1 cellular context compared by ENCODE assay signal in the genomic region with DNA sequence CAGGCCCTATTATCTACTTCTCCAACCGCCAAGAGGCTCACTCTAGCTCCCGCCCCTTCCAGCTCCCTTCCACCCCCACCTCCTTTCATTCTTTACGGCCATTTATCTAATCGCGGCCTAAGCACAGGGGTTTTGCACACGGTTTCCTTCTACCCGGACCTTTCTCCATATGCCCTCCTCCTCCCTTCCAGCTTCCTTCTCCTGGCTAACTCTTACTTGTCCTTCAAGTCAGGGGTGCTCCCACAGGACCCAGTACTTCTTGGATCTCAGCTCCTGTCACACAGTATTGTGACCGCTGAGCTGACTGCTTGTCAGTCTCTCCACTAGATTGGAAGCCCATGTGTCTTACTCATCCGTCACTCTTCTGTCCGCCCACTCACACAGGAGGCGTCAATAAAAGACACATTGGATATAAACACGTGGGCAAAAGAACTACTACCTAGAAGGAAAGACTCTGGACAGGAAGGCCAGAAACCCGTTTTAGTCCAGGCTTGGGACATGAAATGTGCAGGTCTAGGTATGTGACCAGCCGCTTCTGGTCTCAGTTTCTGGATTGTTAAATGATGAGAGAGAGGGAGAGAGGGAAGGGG.
TF ChIP-seq lines count a peak whose summit lies in the region.

No MANE protein-coding gene starts in this region.

TF ChIP-seq in K562, 482 proteins besides CTCF, POLR2A, EP300 and RAD21 (continued from another document and continues in another):
- TF ChIP-seq CTCFL (IDR thresholded peaks at IDR 0.05; ENCODE audit: borderline replicate concordance, insufficient read depth, low read depth, low read length, poor library complexity, severe bottlenecking) = no peak
- no peak for TF ChIP-seq ZNF444 (CRISPR knock-in tag; IDR thresholded peaks at IDR 0.05)
- no peak for TF ChIP-seq SRSF3 (IDR thresholded peaks at IDR 0.05; ENCODE audit: insufficient read depth, low read length)
- no peak for TF ChIP-seq GABPB2 (CRISPR knock-in tag; conservative IDR thresholded peaks at IDR 0.05)
- TF ChIP-seq FOXK1 (CRISPR knock-in tag; IDR thresholded peaks at IDR 0.05; ENCODE audit: borderline replicate concordance) = no peak
- TF ChIP-seq POLR2B (IDR thresholded peaks at IDR 0.05; ENCODE audit: low read depth, partially characterized antibody) = peak; percentile 38
- TF ChIP-seq RCOR1 (IDR thresholded peaks at IDR 0.05; ENCODE audit: borderline replicate concordance in 1 of 2, low read depth in 2 of 2, low read length in 2 of 2) = 0 out of 4 replicates have a peak, but pooled peaks of 1 of the 2 experiments have one; percentile 47
- no peak for TF ChIP-seq ZNF23 (CRISPR knock-in tag; IDR thresholded peaks at IDR 0.05)
- 0 out of 2 replicates have a peak, but pooled peaks have one; percentile 6 for TF ChIP-seq GMEB1 (CRISPR knock-in tag; IDR thresholded peaks at IDR 0.05)
- no peak for TF ChIP-seq HOMEZ (CRISPR knock-in tag; IDR thresholded peaks at IDR 0.05)
- no peak for TF ChIP-seq THRA (IDR thresholded peaks at IDR 0.05)
- no peak for TF ChIP-seq ZNF584 (CRISPR knock-in tag; IDR thresholded peaks at IDR 0.05; ENCODE audit: low read depth)
- TF ChIP-seq, protein P1, sequence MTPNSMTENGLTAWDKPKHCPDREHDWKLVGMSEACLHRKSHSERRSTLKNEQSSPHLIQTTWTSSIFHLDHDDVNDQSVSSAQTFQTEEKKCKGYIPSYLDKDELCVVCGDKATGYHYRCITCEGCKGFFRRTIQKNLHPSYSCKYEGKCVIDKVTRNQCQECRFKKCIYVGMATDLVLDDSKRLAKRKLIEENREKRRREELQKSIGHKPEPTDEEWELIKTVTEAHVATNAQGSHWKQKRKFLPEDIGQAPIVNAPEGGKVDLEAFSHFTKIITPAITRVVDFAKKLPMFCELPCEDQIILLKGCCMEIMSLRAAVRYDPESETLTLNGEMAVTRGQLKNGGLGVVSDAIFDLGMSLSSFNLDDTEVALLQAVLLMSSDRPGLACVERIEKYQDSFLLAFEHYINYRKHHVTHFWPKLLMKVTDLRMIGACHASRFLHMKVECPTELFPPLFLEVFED (CRISPR knock-in tag; conservative IDR thresholded peaks at IDR 0.05) = no peak
- no peak for TF ChIP-seq ARID2 (IDR thresholded peaks at IDR 0.05)
- TF ChIP-seq, protein P2, sequence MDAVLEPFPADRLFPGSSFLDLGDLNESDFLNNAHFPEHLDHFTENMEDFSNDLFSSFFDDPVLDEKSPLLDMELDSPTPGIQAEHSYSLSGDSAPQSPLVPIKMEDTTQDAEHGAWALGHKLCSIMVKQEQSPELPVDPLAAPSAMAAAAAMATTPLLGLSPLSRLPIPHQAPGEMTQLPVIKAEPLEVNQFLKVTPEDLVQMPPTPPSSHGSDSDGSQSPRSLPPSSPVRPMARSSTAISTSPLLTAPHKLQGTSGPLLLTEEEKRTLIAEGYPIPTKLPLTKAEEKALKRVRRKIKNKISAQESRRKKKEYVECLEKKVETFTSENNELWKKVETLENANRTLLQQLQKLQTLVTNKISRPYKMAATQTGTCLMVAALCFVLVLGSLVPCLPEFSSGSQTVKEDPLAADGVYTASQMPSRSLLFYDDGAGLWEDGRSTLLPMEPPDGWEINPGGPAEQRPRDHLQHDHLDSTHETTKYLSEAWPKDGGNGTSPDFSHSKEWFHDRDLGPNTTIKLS (IDR thresholded peaks at IDR 0.05; ENCODE audit: borderline replicate concordance, low read depth) = no peak
- no peak for TF ChIP-seq YBX1 (IDR thresholded peaks at IDR 0.05)
- TF ChIP-seq NR4A1 (CRISPR knock-in tag; IDR thresholded peaks at IDR 0.05) = no peak
- TF ChIP-seq NR4A1 (tag; IDR thresholded peaks at IDR 0.05) = peak; percentile 59; the same call in 1 of the 2 replicates
- TF ChIP-seq TEAD2 (tag; IDR thresholded peaks at IDR 0.05) = 0 out of 2 replicates have a peak, but pooled peaks have one; percentile 5
- TF ChIP-seq GATA2 (CRISPR knock-in tag; IDR thresholded peaks at IDR 0.05) = no peak
- TF ChIP-seq, protein P3, sequence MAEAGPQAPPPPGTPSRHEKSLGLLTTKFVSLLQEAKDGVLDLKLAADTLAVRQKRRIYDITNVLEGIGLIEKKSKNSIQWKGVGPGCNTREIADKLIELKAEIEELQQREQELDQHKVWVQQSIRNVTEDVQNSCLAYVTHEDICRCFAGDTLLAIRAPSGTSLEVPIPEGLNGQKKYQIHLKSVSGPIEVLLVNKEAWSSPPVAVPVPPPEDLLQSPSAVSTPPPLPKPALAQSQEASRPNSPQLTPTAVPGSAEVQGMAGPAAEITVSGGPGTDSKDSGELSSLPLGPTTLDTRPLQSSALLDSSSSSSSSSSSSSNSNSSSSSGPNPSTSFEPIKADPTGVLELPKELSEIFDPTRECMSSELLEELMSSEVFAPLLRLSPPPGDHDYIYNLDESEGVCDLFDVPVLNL (CRISPR knock-in tag; IDR thresholded peaks at IDR 0.05; ENCODE audit: low read depth) = no peak
- TF ChIP-seq RAD51 (IDR thresholded peaks at IDR 0.05; ENCODE audit: borderline replicate concordance, low read depth) = peak; percentile 28; the same call in 1 of the 2 replicates
- no peak for TF ChIP-seq TCF7L2 (IDR thresholded peaks at IDR 0.05; ENCODE audit: low read depth, low read length)
- no peak for TF ChIP-seq HMG20A (CRISPR knock-in tag; conservative IDR thresholded peaks at IDR 0.05)
- TF ChIP-seq ESRRA (IDR thresholded peaks at IDR 0.05; ENCODE audit: borderline replicate concordance, low read depth) = no peak
- TF ChIP-seq MCM5 (IDR thresholded peaks at IDR 0.05; ENCODE audit: low read depth) = no peak
- TF ChIP-seq PML (IDR thresholded peaks at IDR 0.05; ENCODE audit: low read length) = no peak
- 0 out of 2 replicates have a peak, but pooled peaks have one; percentile 12 for TF ChIP-seq ELF1 (tag; IDR thresholded peaks at IDR 0.05)
- no peak for TF ChIP-seq NFXL1 (CRISPR knock-in tag; IDR thresholded peaks at IDR 0.05)
- TF ChIP-seq MAZ (CRISPR knock-in tag; conservative IDR thresholded peaks at IDR 0.05 in 1 of 2, IDR thresholded peaks at IDR 0.05 in 1 of 2) = peak in 1 of 2 experiments; percentile 58; a peak in 2 of 4 replicates
- TF ChIP-seq ZNF134 (CRISPR knock-in tag; conservative IDR thresholded peaks at IDR 0.05) = no peak
- TF ChIP-seq SNIP1 (IDR thresholded peaks at IDR 0.05; ENCODE audit: low read depth) = no peak
- no peak; the same call in 1 of the 2 replicates for TF ChIP-seq SP1 (CRISPR knock-in tag; IDR thresholded peaks at IDR 0.05)
- TF ChIP-seq SRSF7 (optimal IDR thresholded peaks at IDR 0.05; ENCODE audit: low read depth, low read length) = no peak
- TF ChIP-seq ZNF589 (CRISPR knock-in tag; IDR thresholded peaks at IDR 0.05; ENCODE audit: low read depth) = no peak
- TF ChIP-seq CREB5 (CRISPR knock-in tag; IDR thresholded peaks at IDR 0.05) = no peak
- TF ChIP-seq, protein P4, sequence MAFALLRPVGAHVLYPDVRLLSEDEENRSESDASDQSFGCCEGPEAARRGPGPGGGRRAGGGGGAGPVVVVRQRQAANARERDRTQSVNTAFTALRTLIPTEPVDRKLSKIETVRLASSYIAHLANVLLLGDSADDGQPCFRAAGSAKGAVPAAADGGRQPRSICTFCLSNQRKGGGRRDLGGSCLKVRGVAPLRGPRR (CRISPR knock-in tag; IDR thresholded peaks at IDR 0.05) = no peak
- TF ChIP-seq, protein P5, sequence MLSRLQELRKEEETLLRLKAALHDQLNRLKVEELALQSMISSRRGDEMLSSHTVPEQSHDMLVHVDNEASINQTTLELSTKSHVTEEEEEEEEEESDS (CRISPR knock-in tag; IDR thresholded peaks at IDR 0.05) = no peak
- TF ChIP-seq KLF6 (CRISPR knock-in tag; IDR thresholded peaks at IDR 0.05; ENCODE audit: borderline replicate concordance) = no peak
- no peak for TF ChIP-seq NR2C2 (CRISPR knock-in tag; IDR thresholded peaks at IDR 0.05)
- no peak for TF ChIP-seq NR2C2 (tag; IDR thresholded peaks at IDR 0.05)
- TF ChIP-seq RBM22 (IDR thresholded peaks at IDR 0.05; ENCODE audit: low read depth, low read length, poor library complexity, severe bottlenecking) = no peak
- TF ChIP-seq ZNF785 (CRISPR knock-in tag; IDR thresholded peaks at IDR 0.05) = no peak
- no peak for TF ChIP-seq SIX5 (IDR thresholded peaks at IDR 0.05; ENCODE audit: borderline replicate concordance in 1 of 2, insufficient read depth in 1 of 2, low read depth in 1 of 2, low read length in 2 of 2)
- TF ChIP-seq TBL1XR1 (IDR thresholded peaks at IDR 0.05; ENCODE audit: low read length in 2 of 2) = no peak
- TF ChIP-seq FUS (optimal IDR thresholded peaks at IDR 0.05; ENCODE audit: low read depth, low read length) = no peak
- TF ChIP-seq JUNB (CRISPR knock-in tag; conservative IDR thresholded peaks at IDR 0.05) = no peak
- TF ChIP-seq MNT (conservative IDR thresholded peaks at IDR 0.05) = peak; percentile 93 to 96
- TF ChIP-seq EZH2 (IDR thresholded peaks at IDR 0.05; ENCODE audit: borderline replicate concordance, low read depth, low read length) = no peak
- TF ChIP-seq RHOXF2B (CRISPR knock-in tag; conservative IDR thresholded peaks at IDR 0.05) = no peak
- TF ChIP-seq ELF4 (CRISPR knock-in tag; IDR thresholded peaks at IDR 0.05) = no peak
- TF ChIP-seq SNRNP70 (optimal IDR thresholded peaks at IDR 0.05; ENCODE audit: low read depth, low read length) = no peak
- no peak for TF ChIP-seq EWSR1 (IDR thresholded peaks at IDR 0.05; ENCODE audit: borderline replicate concordance, low read depth, partially characterized antibody)
- TF ChIP-seq CGGBP1 (CRISPR knock-in tag; IDR thresholded peaks at IDR 0.05) = no peak
